23 cellular contexts compared by ENCODE assay signal in the genomic region with DNA sequence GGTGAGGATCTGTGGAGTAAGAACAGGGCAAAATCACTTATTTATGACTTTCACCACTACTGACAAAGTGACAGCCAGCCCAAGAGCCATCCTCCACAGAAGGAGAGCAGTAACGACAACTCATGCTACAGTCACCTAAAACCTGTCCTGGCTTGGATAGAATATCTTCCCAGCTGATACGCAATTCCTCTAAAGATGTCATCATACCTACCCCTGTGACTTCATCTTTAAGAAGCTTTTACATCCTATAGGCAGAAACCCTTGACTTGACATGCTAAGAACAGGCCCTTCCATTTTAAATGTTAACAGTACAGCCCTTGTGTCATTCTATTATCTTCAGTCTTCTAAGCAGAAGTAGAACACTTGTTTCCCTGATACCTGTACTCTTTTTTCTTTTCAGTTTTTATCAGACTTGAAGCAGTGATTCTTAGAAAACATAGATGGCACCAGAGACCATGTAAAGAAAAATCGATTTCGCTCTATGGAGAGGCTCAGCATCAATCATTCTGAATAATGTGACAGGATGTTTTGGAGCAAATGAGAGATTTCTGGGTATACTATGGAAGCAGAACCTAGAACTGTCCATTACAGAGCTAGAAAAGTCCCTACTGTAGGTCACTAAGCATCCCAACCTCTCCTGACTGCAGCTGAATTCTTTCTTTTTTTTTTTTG. TPM values are rescaled to one million over a fixed set of nuclear protein-coding genes. Genes with fewer than 3 reads are reported as not detected.
A peak's percentile ranks its signal among the peaks of the same experiment; 100 is the strongest.
DNase-seq lines count a peak whose midpoint lies in the region; ATAC-seq, FAIRE-seq and TF ChIP-seq lines count a peak whose summit lies in the region.
"Had no signal": no experiment of that assay in that cellular context is flagged by ENCODE, and none has a peak within 500 bp of the region (broad histone marks: within the 10 kb centered on the region; RNA-seq: fewer than 3 reads in every experiment).

No MANE protein-coding gene starts in this region.

- no peak overlapping the region for H2BK15ac ChIP-seq in mesendoderm (replicated peaks; ENCODE audit: low read depth)

- no peaks in the 10 kb centered on the region for H3K36me3 ChIP-seq in HCT116 (ENCODE audit: control insufficient read depth in 1 of 2, insufficient read depth in 2 of 2, low read length in 2 of 2)
- H3K36me3 ChIP-seq in bronchial epithelial cell (ENCODE audit: control insufficient read depth, insufficient read depth, low read length): no peaks in the 10 kb centered on the region
- H3K36me3 ChIP-seq in mesendoderm (ENCODE audit: control insufficient read depth, insufficient read depth, low read length): no peaks in the 10 kb centered on the region
- H3K36me3 ChIP-seq: esophagus squamous epithelium, SJSA1, suprapubic skin had no signal

- no peak overlapping the region for H3K18ac ChIP-seq in mesendoderm (ENCODE audit: low read length)

- H3K4ac ChIP-seq in mesendoderm (ENCODE audit: low read depth, low read length): no peak overlapping the region

- H3K79me1 ChIP-seq in mesendoderm (ENCODE audit: low read length): no peaks in the 10 kb centered on the region

- H2AK5ac ChIP-seq in mesendoderm (ENCODE audit: low read length): no peak overlapping the region

- RAD21 ChIA-PET in HCT116 (lab: Charles Lee; ENCODE audit: low non-redundant PET in 1 of 2, low total read pairs in 2 of 2, uncharacterized antibody in 2 of 2, unreplicated experiment in 2 of 2): no interaction called here

- no peak overlapping the region for H4K5ac ChIP-seq in mesendoderm (ENCODE audit: low read length)

- intact Hi-C loops in HCT116 (cut with micrococcal nuclease): no loop called here
- intact Hi-C loops in posterior cingulate gyrus (cut with DNase I): no loop called here

- TF ChIP-seq CTCF in HCT116 (IDR thresholded peaks at IDR 0.05 in 2 of 3, conservative IDR thresholded peaks at IDR 0.05 in 1 of 3; ENCODE audit: borderline replicate concordance in 1 of 3, insufficient read depth in 1 of 3, low read depth in 2 of 3, low read length in 2 of 3): no peak
- no peak for TF ChIP-seq CTCF in bronchial epithelial cell (IDR thresholded peaks at IDR 0.05; ENCODE audit: insufficient read depth, low read length, severe bottlenecking)

- no peaks in the 10 kb centered on the region for H3K4me1 ChIP-seq in HCT116 (ENCODE audit: control insufficient read depth in 1 of 2, insufficient read depth in 2 of 2, low read length in 2 of 2)
- no peaks in the 10 kb centered on the region for H3K4me1 ChIP-seq in mesendoderm (ENCODE audit: control insufficient read depth, low read depth, low read length)
- H3K4me1 ChIP-seq: esophagus squamous epithelium, SJSA1, suprapubic skin had no signal

- no peak overlapping the region for H2BK120ac ChIP-seq in mesendoderm (ENCODE audit: low read depth, low read length)

- H3K4me3 ChIP-seq in HCT116 (replicated peaks in 1 of 2; ENCODE audit: low read depth in 1 of 2, low read length in 2 of 2) (no peak overlapping the region), bronchial epithelial cell (ENCODE audit: low read depth, low read length) (no peak overlapping the region), mesendoderm (ENCODE audit: low read length) (no peak overlapping the region)
- H3K4me3 ChIP-seq: esophagus squamous epithelium, SJSA1, suprapubic skin had no signal

- H4K20me1 ChIP-seq in HCT116 (ENCODE audit: insufficient read depth): no peaks in the 10 kb centered on the region

- no peak for ATAC-seq in HCT116
- no peak for ATAC-seq in GM21529 (IDR thresholded peaks at IDR 0.05; ENCODE audit: unreplicated experiment)
- ATAC-seq in HG03521 (IDR thresholded peaks at IDR 0.05; ENCODE audit: unreplicated experiment): no peak
- ATAC-seq: activated CD4-positive, CD25-positive, alpha-beta regulatory T cell treated with anti-CD3 and anti-CD28 coated beads, Interleukin-2, amount 50 U/mL, for 24 hours had no signal

- no peak overlapping the region for H3K9ac ChIP-seq in HCT116 (ENCODE audit: low read length)
- no peak overlapping the region for H3K9ac ChIP-seq in mesendoderm (ENCODE audit: low read length)

- no CpG with 5 or more reads among the region's 4 CpGs for WGBS in mesendoderm (ENCODE audit: extremely low coverage, insufficient coverage, low lambda C conversion rate)

- BruUV-seq in HCT116 (replicated peaks; lab: Mats Ljungman, UMichigan): no TSS peak

- CTCF ChIA-PET in HCT116 (lab: Charles Lee): no interaction called here

- H2AFZ ChIP-seq in HCT116 (ENCODE audit: low read depth, low read length, poor library complexity, severe bottlenecking): no peak overlapping the region

- H3K27me3 ChIP-seq in HCT116 (ENCODE audit: insufficient read depth, low read length) (peaks cover 19% of the 10 kb centered on the region; the same call in 1 of the 2 replicates), bronchial epithelial cell (ENCODE audit: control insufficient read depth, insufficient read depth, low read length) (no peaks in the 10 kb centered on the region), mesendoderm (ENCODE audit: insufficient read depth, low read length, poor library complexity) (no peaks in the 10 kb centered on the region)
- H3K27me3 ChIP-seq: SJSA1, suprapubic skin had no signal

- H3K4me2 ChIP-seq in HCT116 (ENCODE audit: low read length): no peak overlapping the region
- H3K4me2 ChIP-seq in mesendoderm (ENCODE audit: low read length): no peak overlapping the region

- H3K79me2 ChIP-seq in HCT116 (ENCODE audit: insufficient read depth, low read length): no peaks in the 10 kb centered on the region
- no peaks in the 10 kb centered on the region for H3K79me2 ChIP-seq in mesendoderm (ENCODE audit: control insufficient read depth, insufficient read depth, low read length)

- peak; percentile 28 for TF ChIP-seq RAD21 in HCT116 (IDR thresholded peaks at IDR 0.05; ENCODE audit: low read depth)

- FAIRE-seq in bronchial epithelial cell (lab: Jason Lieb, UNC): no peak
- FAIRE-seq: G401.6 had no signal

- POLR2A ChIA-PET in HCT116 (lab: Charles Lee): no interaction called here

- H4K8ac ChIP-seq in mesendoderm (ENCODE audit: low read depth, low read length): no peak overlapping the region

- H3K9me2 ChIP-seq in HCT116 (ENCODE audit: insufficient read depth): no peaks in the 10 kb centered on the region

- no peak for TF ChIP-seq POLR2A in HCT116 (IDR thresholded peaks at IDR 0.05; ENCODE audit: borderline replicate concordance, extremely low read depth, insufficient read depth, insufficient read length)

- DNase-seq in HCT116 (ENCODE audit: low read depth, low spot score): no peak
- DNase-seq in NCI-H69 (lab: John Stamatoyannopoulos, UW): peak; percentile 12
- peak; percentile 49 for DNase-seq in bronchial epithelial cell (ENCODE audit: low read depth)
- DNase-seq in mesendoderm: peak; percentile 57
- DNase-seq in posterior cingulate gyrus: no peak
- DNase-seq in HUDEP-2 (lab: John Stamatoyannopoulos, UW; ENCODE audit: unreplicated experiment in 76 of 76): no peak
- DNase-seq: activated naive CD8-positive, alpha-beta T cell treated with anti-CD3 and anti-CD28 coated beads, Interleukin-2, amount 10 ng/mL, durations not matched to agents 7 days and 5 days; AML-193; esophagus squamous epithelium; immature natural killer cell; NCI-H1694; NCI-H446 had no signal

- H3K27ac ChIP-seq in HCT116 (ENCODE audit: low read depth, low read length): no peak overlapping the region
- no peak overlapping the region for H3K27ac ChIP-seq in mesendoderm (ENCODE audit: low read depth, low read length)
- H3K27ac ChIP-seq: esophagus squamous epithelium, SJSA1, suprapubic skin had no signal

- no peak overlapping the region for H3K56ac ChIP-seq in mesendoderm (ENCODE audit: low read length)

- no peaks in the 10 kb centered on the region for H3K9me3 ChIP-seq in HCT116 (ENCODE audit: control insufficient read depth in 1 of 2, insufficient read depth in 1 of 2, low read depth in 1 of 2, low read length in 2 of 2)
- H3K9me3 ChIP-seq: esophagus squamous epithelium, SJSA1, suprapubic skin had no signal

- H2BK5ac ChIP-seq in mesendoderm (ENCODE audit: low read length): no peak overlapping the region

- no peak overlapping the region for H3K23ac ChIP-seq in mesendoderm (ENCODE audit: low read length)

TF ChIP-seq in HCT116, 20 proteins besides CTCF, POLR2A, EP300 and RAD21 (continues in another document):
- TF ChIP-seq, protein P1, sequence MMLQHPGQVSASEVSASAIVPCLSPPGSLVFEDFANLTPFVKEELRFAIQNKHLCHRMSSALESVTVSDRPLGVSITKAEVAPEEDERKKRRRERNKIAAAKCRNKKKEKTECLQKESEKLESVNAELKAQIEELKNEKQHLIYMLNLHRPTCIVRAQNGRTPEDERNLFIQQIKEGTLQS (IDR thresholded peaks at IDR 0.05): no peak
- TF ChIP-seq SIN3A (IDR thresholded peaks at IDR 0.05; ENCODE audit: low read depth) (no peak), EZH2phosphoT487 (IDR thresholded peaks at IDR 0.05; ENCODE audit: borderline replicate concordance) (no peak), ELF1 (IDR thresholded peaks at IDR 0.05; ENCODE audit: borderline replicate concordance, low read depth) (no peak), ZNF274 (IDR thresholded peaks at IDR 0.05; ENCODE audit: low read depth, low read length) (no peak), POLR2AphosphoS5 (IDR thresholded peaks at IDR 0.05; ENCODE audit: low read depth, low read length) (no peak), JUND (IDR thresholded peaks at IDR 0.05) (no peak), ZFX (IDR thresholded peaks at IDR 0.05) (no peak), FOSL1 (IDR thresholded peaks at IDR 0.05; ENCODE audit: low read depth) (no peak)
- TF ChIP-seq, protein P2, sequence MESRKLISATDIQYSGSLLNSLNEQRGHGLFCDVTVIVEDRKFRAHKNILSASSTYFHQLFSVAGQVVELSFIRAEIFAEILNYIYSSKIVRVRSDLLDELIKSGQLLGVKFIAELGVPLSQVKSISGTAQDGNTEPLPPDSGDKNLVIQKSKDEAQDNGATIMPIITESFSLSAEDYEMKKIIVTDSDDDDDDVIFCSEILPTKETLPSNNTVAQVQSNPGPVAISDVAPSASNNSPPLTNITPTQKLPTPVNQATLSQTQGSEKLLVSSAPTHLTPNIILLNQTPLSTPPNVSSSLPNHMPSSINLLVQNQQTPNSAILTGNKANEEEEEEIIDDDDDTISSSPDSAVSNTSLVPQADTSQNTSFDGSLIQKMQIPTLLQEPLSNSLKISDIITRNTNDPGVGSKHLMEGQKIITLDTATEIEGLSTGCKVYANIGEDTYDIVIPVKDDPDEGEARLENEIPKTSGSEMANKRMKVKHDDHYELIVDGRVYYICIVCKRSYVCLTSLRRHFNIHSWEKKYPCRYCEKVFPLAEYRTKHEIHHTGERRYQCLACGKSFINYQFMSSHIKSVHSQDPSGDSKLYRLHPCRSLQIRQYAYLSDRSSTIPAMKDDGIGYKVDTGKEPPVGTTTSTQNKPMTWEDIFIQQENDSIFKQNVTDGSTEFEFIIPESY (IDR thresholded peaks at IDR 0.05; ENCODE audit: extremely low read depth, insufficient replicate concordance, low read length): no peak
- TF ChIP-seq, protein P3, sequence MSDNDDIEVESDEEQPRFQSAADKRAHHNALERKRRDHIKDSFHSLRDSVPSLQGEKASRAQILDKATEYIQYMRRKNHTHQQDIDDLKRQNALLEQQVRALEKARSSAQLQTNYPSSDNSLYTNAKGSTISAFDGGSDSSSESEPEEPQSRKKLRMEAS (IDR thresholded peaks at IDR 0.05): no peak

RNA-seq across cellular contexts. Expression of a gene that starts 20.1 kb away (rescaled TPM):
- total RNA-seq in HCT116 (2021; ENCODE audit: unreplicated experiment) (not detected), bronchial epithelial cell (not detected in 2 replicates)
- polyA plus RNA-seq in HCT116 (2012): not detected in 2 replicates
- polyA plus RNA-seq in mesendoderm (2013, experiment 1 of 2): not detected
- not detected for polyA plus RNA-seq in mesendoderm (2013, experiment 2 of 2)
- total RNA-seq: activated CD8-positive, alpha-beta memory T cell treated with anti-CD3 and anti-CD28 coated beads for 36 hours; activated naive CD8-positive, alpha-beta T cell treated with anti-CD3 and anti-CD28 coated beads, Interleukin-2, amount 10 ng/mL, durations not matched to agents 7 days and 5 days; activated T-helper 1 cell treated with anti-CD3 and anti-CD28 coated beads, Interleukin-12 subunit alpha, Interleukin-12 subunit beta, Interleukin-2, Interleukin-4 antibody, amounts not matched to agents 30 ng/mL and 10 ng/mL and 1 ng/mL, durations not matched to agents 14 hours and 24 hours and 36 hours; esophagus squamous epithelium; lung microvascular endothelial cell; MCF 10A; posterior vena cava; SJSA1; suprapubic skin had no signal
- polyA plus RNA-seq: immature natural killer cell had no signal

Comparison
In these comparisons a context has a peak if more than half of its experiments do, and no peak if none do; other contexts are left out.
1. DNase-seq: peak in NCI-H69 (single experiment), bronchial epithelial cell (single experiment) and mesendoderm (single experiment); none in HCT116 (single experiment), posterior cingulate gyrus (0 of 10) and HUDEP-2 (0 of 76).